Comparison of ENCODE assay signal across 20 cellular contexts in the genomic region with DNA sequence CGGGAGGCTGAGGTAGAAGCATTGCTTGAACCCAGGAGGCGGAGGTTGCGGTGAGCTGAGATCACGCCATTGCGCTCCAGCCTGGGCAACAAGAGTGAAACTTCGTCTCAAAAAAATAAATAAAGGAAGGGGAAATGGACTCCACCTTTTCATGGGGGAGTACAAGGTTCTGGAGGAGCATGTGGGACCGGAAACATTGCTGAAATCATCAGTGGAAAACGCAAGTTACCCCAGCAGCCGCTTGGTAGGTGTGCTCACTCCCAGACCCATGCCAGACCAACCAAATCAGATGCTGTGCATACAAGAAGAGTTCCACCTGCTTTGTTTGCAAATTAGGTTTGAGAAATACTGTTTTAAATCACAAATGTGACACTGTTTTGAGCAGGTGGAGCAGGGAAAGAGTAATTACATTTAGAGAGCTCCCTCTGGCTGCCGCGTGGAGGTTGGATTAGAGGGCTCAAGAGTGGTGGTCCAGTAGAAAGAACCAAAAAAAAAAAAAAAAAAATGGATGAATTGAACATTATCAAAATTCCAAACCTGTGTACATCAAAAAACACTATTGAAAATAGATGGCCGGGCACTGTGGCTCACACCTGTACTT. TPM values are rescaled to one million over a fixed set of nuclear protein-coding genes. Genes with fewer than 3 reads are reported as not detected.
DNase-seq lines count a peak whose midpoint lies in the region; ATAC-seq and TF ChIP-seq lines count a peak whose summit lies in the region.
"Had no signal": no experiment of that assay in that cellular context is flagged by ENCODE, and none has a peak within 500 bp of the region (broad histone marks: within the 10 kb centered on the region; RNA-seq: fewer than 3 reads in every experiment).

No MANE protein-coding gene starts in this region.

- no peak overlapping the region for H2AFZ ChIP-seq in Loucy (ENCODE audit: low read length)

- no peaks in the 10 kb centered on the region for H3K27me3 ChIP-seq in Loucy (ENCODE audit: insufficient read depth, low read length, poor library complexity, severe bottlenecking)
- H3K27me3 ChIP-seq in naive thymus-derived CD4-positive, alpha-beta T cell (ENCODE audit: control insufficient read depth in 2 of 2, insufficient read depth in 2 of 2, low read length in 2 of 2), result no peaks in the 10 kb centered on the region
- no peaks in the 10 kb centered on the region for H3K27me3 ChIP-seq in ovary

- peaks cover 4% of the 10 kb centered on the region for H3K4me1 Mint-ChIP-seq in T-helper 1 cell treated with Interleukin-12 subunit alpha and Interleukin-12 subunit beta and Interleukin-4 antibody, amounts not matched to agents 30 μg/mL and 1 μg/mL, for 36 hours (ENCODE audit: low read depth)
- H3K4me1 Mint-ChIP-seq in naive thymus-derived CD4-positive, alpha-beta T cell, result peaks cover 7 to 23% (median 13%) of the 10 kb centered on the region in 7 donors

- H3K9ac ChIP-seq in Loucy (ENCODE audit: low read depth, low read length, poor library complexity, severe bottlenecking), result no peak overlapping the region

- no peaks in the 10 kb centered on the region for H4K20me1 ChIP-seq in Loucy (ENCODE audit: insufficient read depth, low read length, poor library complexity, severe bottlenecking)

- H3K4me1 ChIP-seq in Loucy (ENCODE audit: insufficient read depth, low read length, poor library complexity, severe bottlenecking) (no peaks in the 10 kb centered on the region), ovary (ENCODE audit: insufficient read depth) (no peaks in the 10 kb centered on the region)
- peaks cover 0 to 10% of the 10 kb centered on the region in 2 donors for H3K4me1 ChIP-seq in naive thymus-derived CD4-positive, alpha-beta T cell (ENCODE audit: control insufficient read depth in 2 of 2, insufficient read depth in 2 of 2, low read length in 2 of 2)

- in situ Hi-C loops in astrocyte of the cerebellum (cut with HindIII; ENCODE audit: low sequenced_read_pairs), result no loop called here

- CTCF ChIA-PET in naive thymus-derived CD4-positive, alpha-beta T cell (lab: Charles Lee), result interaction anchor here (0.6 to 5.3 kb wide), 12 partner anchors 20 to 641 kb away, joined by 3 to 88 read pairs (median 6); no protein-coding TSS in a partner anchor

- intact Hi-C loops in naive thymus-derived CD4-positive, alpha-beta T cell (cut with micrococcal nuclease), result loop anchor here in 1 of 2 donors (2.0 kb wide), 1 partner anchor 115 kb away; no protein-coding TSS in a partner anchor
- intact Hi-C loops in ovary (cut with DNase I), result no loop called here

- H3K9me3 ChIP-seq in Loucy (ENCODE audit: insufficient read depth, low read depth, low read length) (no peaks in the 10 kb centered on the region), ovary (no peaks in the 10 kb centered on the region)
- no peaks in the 10 kb centered on the region for H3K9me3 ChIP-seq in naive thymus-derived CD4-positive, alpha-beta T cell (ENCODE audit: control insufficient read depth in 2 of 3, low read length in 3 of 3)
- H3K9me3 ChIP-seq: left lung had no signal

- ATAC-seq in naive thymus-derived CD4-positive, alpha-beta T cell, result no peak
- ATAC-seq: left lung had no signal

- H3K27me3 Mint-ChIP-seq in T-helper 1 cell treated with Interleukin-12 subunit alpha and Interleukin-12 subunit beta and Interleukin-4 antibody, amounts not matched to agents 30 μg/mL and 1 μg/mL, for 36 hours (ENCODE audit: low read depth), result peaks cover 15% of the 10 kb centered on the region
- H3K27me3 Mint-ChIP-seq in naive thymus-derived CD4-positive, alpha-beta T cell, result peaks cover 0 to 3% (median 0%) of the 10 kb centered on the region in 5 donors

- H3K9me2 ChIP-seq in Loucy (replicated peaks; ENCODE audit: low read depth, low read length), result no peaks in the 10 kb centered on the region

- no peaks in the 10 kb centered on the region for H3K9me3 Mint-ChIP-seq in T-helper 1 cell treated with Interleukin-12 subunit alpha and Interleukin-12 subunit beta and Interleukin-4 antibody, amounts not matched to agents 30 μg/mL and 1 μg/mL, for 36 hours
- H3K9me3 Mint-ChIP-seq in naive thymus-derived CD4-positive, alpha-beta T cell, result no peaks in the 10 kb centered on the region
- H3K9me3 Mint-ChIP-seq: activated T-cell treated with anti-CD3 and anti-CD28 coated beads, Interleukin-2, amount 50 U/mL, for 24 hours had no signal

- H3K27ac Mint-ChIP-seq in T-helper 1 cell treated with Interleukin-12 subunit alpha and Interleukin-12 subunit beta and Interleukin-4 antibody, amounts not matched to agents 30 μg/mL and 1 μg/mL, for 36 hours, result no peak overlapping the region
- peak overlapping the region in 2 of 9 donors; percentile 33 to 62 for H3K27ac Mint-ChIP-seq in naive thymus-derived CD4-positive, alpha-beta T cell
- H3K27ac Mint-ChIP-seq: activated T-cell treated with anti-CD3 and anti-CD28 coated beads, Interleukin-2, amount 50 U/mL, for 24 hours had no signal

- 53 to 62% (median 54%) methylated on average over 12 of the region's 12 CpGs for WGBS in ovary, 3 donors

- H3K4me3 ChIP-seq in Loucy (ENCODE audit: low read length, poor library complexity, severe bottlenecking) (no peak overlapping the region), astrocyte of the cerebellum (ENCODE audit: low read depth, low read length) (no peak overlapping the region), ovary (no peak overlapping the region)
- H3K4me3 ChIP-seq in naive thymus-derived CD4-positive, alpha-beta T cell (ENCODE audit: low read length), result no peak overlapping the region

- no peaks in the 10 kb centered on the region for H3F3A ChIP-seq in Loucy (ENCODE audit: low read depth)

- no peak overlapping the region for H3K4me2 ChIP-seq in Loucy (ENCODE audit: low read depth, low read length, poor library complexity, severe bottlenecking)

- DNase-seq in T-helper 1 cell (no peak), astrocyte of the cerebellum (ENCODE audit: low read depth) (no peak), ovary (no peak), T1000 (lab: John Stamatoyannopoulos, UW) (no peak)
- no peak for DNase-seq in naive thymus-derived CD4-positive, alpha-beta T cell
- no peak for DNase-seq in activated CD4-positive, CD25-positive, alpha-beta regulatory T cell (lab: John Stamatoyannopoulos, UW)
- DNase-seq: 8988T; activated T-cell treated with anti-CD3 and anti-CD28 coated beads, Interleukin-2, amount 50 U/mL, for 24 hours; cerebellar nuclear complex; foreskin melanocyte; KG1; left lung; NCI-H1417 treated with DMSO at 0.1 percent for 48 hours; NCI-H2227 treated with DMSO at 0.1 percent for 48 hours; SHP77; small intestine had no signal

- H3K27ac ChIP-seq in naive thymus-derived CD4-positive, alpha-beta T cell (ENCODE audit: low read depth, low read length), result no peak overlapping the region
- no peak overlapping the region for H3K27ac ChIP-seq in ovary
- H3K27ac ChIP-seq: C4-2B had no signal

- no peaks in the 10 kb centered on the region for H3K36me3 ChIP-seq in Loucy (ENCODE audit: insufficient read depth, low read length)
- H3K36me3 ChIP-seq in naive thymus-derived CD4-positive, alpha-beta T cell (ENCODE audit: control insufficient read depth in 2 of 3, insufficient read depth in 3 of 3, low read length in 3 of 3), result no peaks in the 10 kb centered on the region
- H3K36me3 ChIP-seq in ovary, result no peaks in the 10 kb centered on the region
- H3K36me3 ChIP-seq: left lung had no signal

- H3K4me3 Mint-ChIP-seq in T-helper 1 cell treated with Interleukin-12 subunit alpha and Interleukin-12 subunit beta and Interleukin-4 antibody, amounts not matched to agents 30 μg/mL and 1 μg/mL, for 36 hours, result peak overlapping the region; percentile 28
- H3K4me3 Mint-ChIP-seq in naive thymus-derived CD4-positive, alpha-beta T cell, result peak overlapping the region in 9 of 10 donors; percentile 14 to 71 (median 40)
- H3K4me3 Mint-ChIP-seq: activated T-cell treated with anti-CD3 and anti-CD28 coated beads, Interleukin-2, amount 50 U/mL, for 24 hours had no signal

- POLR2A ChIA-PET in naive thymus-derived CD4-positive, alpha-beta T cell (lab: Charles Lee), result interaction anchor here (0.5 to 1.8 kb wide), 3 partner anchors 118 to 123 kb away, joined by 3 to 7 read pairs (median 3); no protein-coding TSS in a partner anchor

- H3K79me2 ChIP-seq in Loucy (ENCODE audit: insufficient read depth, low read length), result no peaks in the 10 kb centered on the region

- no peaks in the 10 kb centered on the region for H3K36me3 Mint-ChIP-seq in T-helper 1 cell treated with Interleukin-12 subunit alpha and Interleukin-12 subunit beta and Interleukin-4 antibody, amounts not matched to agents 30 μg/mL and 1 μg/mL, for 36 hours (ENCODE audit: low read depth)
- H3K36me3 Mint-ChIP-seq in naive thymus-derived CD4-positive, alpha-beta T cell, result no peaks in the 10 kb centered on the region

- no peak for TF ChIP-seq EP300 in ovary (IDR thresholded peaks at IDR 0.05)

- peak; percentile 35 for TF ChIP-seq CTCF in Loucy (conservative IDR thresholded peaks at IDR 0.05; ENCODE audit: low read length)
- TF ChIP-seq CTCF in astrocyte of the cerebellum (IDR thresholded peaks at IDR 0.05; ENCODE audit: low read depth, low read length, missing control alignments), result peak; percentile 20
- no peak for TF ChIP-seq CTCF in ovary (IDR thresholded peaks at IDR 0.05)

- TF ChIP-seq POLR2A in ovary (IDR thresholded peaks at IDR 0.05), result no peak

RNA-seq across cellular contexts. Expression of gene ERICH4, which starts 4.9 kb away (rescaled TPM):
- not detected for total RNA-seq in naive thymus-derived CD4-positive, alpha-beta T cell
- polyA plus RNA-seq in naive thymus-derived CD4-positive, alpha-beta T cell, result not detected
- not detected for total RNA-seq in ovary
- polyA plus RNA-seq in ovary, result not detected
- total RNA-seq: left lung had no signal
- polyA plus RNA-seq: adipose tissue had no signal

RNA-seq across cellular contexts. Expression of gene DMAC2, which starts 8.1 kb away (rescaled TPM):
- total RNA-seq in naive thymus-derived CD4-positive, alpha-beta T cell, result 10 to 100 TPM; 22.2 to 44.4 (median 26.2) TPM
- 10 to 100 TPM; 53.2 to 53.7 TPM for polyA plus RNA-seq in naive thymus-derived CD4-positive, alpha-beta T cell
- total RNA-seq in ovary, result 10 to 100 TPM; 23.1 to 35.9 (median 33.1) TPM
- 10 to 100 TPM; 31.0 TPM for polyA plus RNA-seq in ovary

RNA-seq across cellular contexts. Expression of gene B3GNT8, which starts 20.7 kb away (rescaled TPM):
- total RNA-seq in naive thymus-derived CD4-positive, alpha-beta T cell, result 1 to 10 TPM in 3 of 5 experiments, under 1 TPM in 2; 0.32 to 5.3 (median 1.1) TPM
- under 1 TPM; 0.19 to 0.37 TPM for polyA plus RNA-seq in naive thymus-derived CD4-positive, alpha-beta T cell
- 1 to 10 TPM in 4 of 7 donors, under 1 TPM in 3; 0.51 to 2.2 (median 1.2) TPM for total RNA-seq in ovary
- 1 to 10 TPM in 1 of 2 donors, not detected in 1; 1.1 TPM for polyA plus RNA-seq in ovary

RNA-seq across cellular contexts. Expression of gene BCKDHA, which starts 50.2 kb away (rescaled TPM):
- 10 to 100 TPM; 19.4 to 25.0 (median 20.5) TPM for total RNA-seq in naive thymus-derived CD4-positive, alpha-beta T cell
- 10 to 100 TPM; 45.1 to 55.9 TPM for polyA plus RNA-seq in naive thymus-derived CD4-positive, alpha-beta T cell
- 10 to 100 TPM; 14.3 to 31.6 (median 19.0) TPM for total RNA-seq in ovary
- 10 to 100 TPM in 1 of 2 donors, 1 to 10 TPM in 1; 3.8 to 43.8 TPM for polyA plus RNA-seq in ovary

RNA-seq across cellular contexts. Expression of gene EXOSC5, which starts 50.7 kb away (rescaled TPM):
- total RNA-seq in naive thymus-derived CD4-positive, alpha-beta T cell, result 10 to 100 TPM; 15.0 to 37.5 (median 20.6) TPM
- 10 to 100 TPM; 76.0 to 84.8 TPM for polyA plus RNA-seq in naive thymus-derived CD4-positive, alpha-beta T cell
- total RNA-seq in ovary, result 10 to 100 TPM in 4 of 7 donors, 1 to 10 TPM in 3; 6.6 to 25.0 (median 13.8) TPM
- 10 to 100 TPM in 1 of 2 donors, 1 to 10 TPM in 1; 1.5 to 24.6 TPM for polyA plus RNA-seq in ovary

Comparison
In these comparisons a context has a peak if more than half of its experiments do, and no peak if none do; other contexts are left out.
1. CTCF ChIP-seq: peak in Loucy (single experiment) and astrocyte of the cerebellum (single experiment); none in ovary (0 of 3).